13 cellular contexts compared by ENCODE assay signal in the genomic region with DNA sequence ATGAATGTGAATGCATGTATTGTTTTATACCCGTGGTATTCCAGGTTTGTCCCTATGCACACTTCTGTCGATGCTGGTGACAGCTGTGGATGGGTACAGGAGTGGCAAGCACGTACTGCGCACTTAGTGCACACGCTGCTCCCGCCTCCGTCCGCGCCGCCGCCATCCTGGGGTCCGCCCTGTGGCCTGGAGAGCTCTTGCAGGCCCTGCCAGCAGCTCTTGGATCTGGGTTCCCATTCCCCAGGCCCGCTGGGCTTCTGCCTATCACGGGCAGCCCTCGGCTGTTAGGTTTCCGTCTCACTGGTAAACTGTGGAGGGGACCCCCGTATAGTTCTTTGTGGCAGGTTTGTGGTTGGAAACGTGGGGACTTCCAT. TPM values are rescaled to one million over a fixed set of nuclear protein-coding genes. Genes with fewer than 3 reads are reported as not detected.
A peak's percentile ranks its signal among the peaks of the same experiment; 100 is the strongest.
DNase-seq lines count a peak whose midpoint lies in the region; ATAC-seq, FAIRE-seq and TF ChIP-seq lines count a peak whose summit lies in the region.
"Had no signal": no experiment of that assay in that cellular context is flagged by ENCODE, and none has a peak within 500 bp of the region (broad histone marks: within the 10 kb centered on the region; RNA-seq: fewer than 3 reads in every experiment).

No MANE protein-coding gene starts in this region.

- TF ChIP-seq POLR2A in H1 (IDR thresholded peaks at IDR 0.05; ENCODE audit: control extremely low read depth in 1 of 2, low read depth in 2 of 2, low read length in 2 of 2), result no peak
- TF ChIP-seq POLR2A in right lobe of liver (IDR thresholded peaks at IDR 0.05), result no peak
- TF ChIP-seq POLR2A in suprapubic skin (IDR thresholded peaks at IDR 0.05), result no peak

- no peak overlapping the region for H3K14ac ChIP-seq in H1 (ENCODE audit: insufficient read length)

- H4K20me1 ChIP-seq in H1 (replicated peaks in 1 of 2; ENCODE audit: control insufficient read depth in 1 of 2, insufficient read depth in 2 of 2, low read length in 2 of 2), result peaks cover 15 to 45% of the 10 kb centered on the region in 2 experiments

- no peak overlapping the region for H4K8ac ChIP-seq in H1 (ENCODE audit: extremely low read depth, insufficient read depth, low read length)

- WGBS in H1 (ENCODE audit: extremely low coverage in 1 of 2, insufficient coverage in 1 of 2, insufficient read length in 1 of 2, insufficient replicate concordance in 2 of 2, low coverage in 1 of 2, low lambda C conversion rate in 2 of 2, missing lambda C conversion rate in 1 of 2), 2 experiments, result 94% methylated on average over 18 of the region's 18 CpGs; no CpG with 5 or more reads in 1 of the 2 experiments
- 50% methylated on average over 3 of the region's 18 CpGs for WGBS in right lobe of liver (ENCODE audit: insufficient coverage, low coverage, low lambda C conversion rate, missing lambda C conversion rate)
- WGBS in suprapubic skin, result 16% methylated on average over 18 of the region's 18 CpGs

- no peak overlapping the region for H3K23ac ChIP-seq in H1 (ENCODE audit: insufficient read length)

- H3K9me3 ChIP-seq in H1 (ENCODE audit: insufficient read depth in 2 of 2, low read depth in 1 of 2, low read length in 1 of 2) (no peaks in the 10 kb centered on the region), right lobe of liver (no peaks in the 10 kb centered on the region), suprapubic skin (no peaks in the 10 kb centered on the region)

- intact Hi-C loops in right lobe of liver (cut with DNase I), result no loop called here

- H2BK5ac ChIP-seq in H1 (ENCODE audit: low read depth, low read length), result no peak overlapping the region

- no peak overlapping the region for H4K91ac ChIP-seq in H1 (replicated peaks; ENCODE audit: insufficient read length, low read length)

- ATAC-seq in right lobe of liver (no peak), GM18511 (IDR thresholded peaks at IDR 0.05; ENCODE audit: unreplicated experiment) (no peak), HG03108 (IDR thresholded peaks at IDR 0.05; ENCODE audit: unreplicated experiment) (no peak)
- ATAC-seq: PC-3 had no signal

- TF ChIP-seq EP300 in H1 (IDR thresholded peaks at IDR 0.05; ENCODE audit: borderline replicate concordance in 1 of 2, low read depth in 2 of 2, low read length in 2 of 2) (no peak), suprapubic skin (IDR thresholded peaks at IDR 0.05) (no peak)

- no peaks in the 10 kb centered on the region for H3K36me3 Mint-ChIP-seq in T-helper 2 cell treated with Interferon-gamma antibody and Interleukin-4, amounts not matched to agents 5 μg/mL and 100 μg/mL, for 36 hours (ENCODE audit: low read depth)

- H3K9me3 Mint-ChIP-seq in T-helper 2 cell treated with Interferon-gamma antibody and Interleukin-4, amounts not matched to agents 5 μg/mL and 100 μg/mL, for 36 hours, result no peaks in the 10 kb centered on the region

- H3K4me2 ChIP-seq in H1 (ENCODE audit: insufficient read depth in 1 of 2, low read depth in 2 of 2, low read length in 2 of 2), result no peak overlapping the region

- H2BK120ac ChIP-seq in H1 (replicated peaks; ENCODE audit: low read depth, low read length), result no peak overlapping the region

- H2AFZ ChIP-seq in H1 (ENCODE audit: low read length), result no peak overlapping the region

- H3K4me1 ChIP-seq in H1 (replicated peaks in 1 of 4; ENCODE audit: control insufficient read depth in 3 of 4, insufficient read depth in 4 of 4, low read length in 3 of 4), result peaks cover 3 to 18% (median 15%) of the 10 kb centered on the region in 4 experiments; a peak in 6 of 7 replicates
- H3K4me1 ChIP-seq in right lobe of liver, result peaks cover 0 to 50% (median 19%) of the 10 kb centered on the region in 4 donors
- H3K4me1 ChIP-seq in suprapubic skin, result peaks cover 79% of the 10 kb centered on the region

- peaks cover 25% of the 10 kb centered on the region for H3K27me3 Mint-ChIP-seq in T-helper 2 cell treated with Interferon-gamma antibody and Interleukin-4, amounts not matched to agents 5 μg/mL and 100 μg/mL, for 36 hours (ENCODE audit: low read depth)

- no peak overlapping the region for H3K56ac ChIP-seq in H1 (replicated peaks; ENCODE audit: insufficient read length, low read depth, low read length)

- no peaks in the 10 kb centered on the region for H3K27me3 ChIP-seq in H1 (replicated peaks in 1 of 4; ENCODE audit: control insufficient read depth in 3 of 4, extremely low read depth in 1 of 4, insufficient read depth in 3 of 4, low read length in 3 of 4)
- H3K27me3 ChIP-seq in right lobe of liver, result no peaks in the 10 kb centered on the region
- no peaks in the 10 kb centered on the region for H3K27me3 ChIP-seq in suprapubic skin

- CTCF ChIA-PET in H1 (lab: Charles Lee; ENCODE audit: partially characterized antibody), result interaction anchor here (0.8 to 20.0 kb wide), 7 partner anchors 10 to 138 kb away, joined by 3 to 339 read pairs (median 6); no protein-coding TSS in a partner anchor

- DNase-seq in LHCN-M2 (ENCODE audit: low read depth) (peak; percentile 17), H1 (ENCODE audit: low read depth in 1 of 2, low spot score in 2 of 2) (no peak), right lobe of liver (peak in 2 of 3 donors; percentile 21 to 45), suprapubic skin (ENCODE audit: low spot score in 2 of 2) (peak in 1 of 2 donors; percentile 71), NCI-H1417 treated with DMSO at 0.1 percent for 48 hours (lab: John Stamatoyannopoulos, UW) (no peak)
- no peak for DNase-seq in T-helper 2 cell treated with Interferon-gamma antibody and Interleukin-4, amounts not matched to agents 5 μg/mL and 100 μg/mL, for 36 hours (ENCODE audit: low spot score)
- DNase-seq: activated CD4-positive, CD25-positive, alpha-beta regulatory T cell; activated gamma-delta T cell treated with Interleukin-2 at 50 U/mL for 16 hours; NCI-H2081; PC-3; stimulated activated CD4-positive, alpha-beta T cell treated with anti-CD3 and anti-CD28 coated beads, Interleukin-4, amount 100 ng/mL, for 1 hour had no signal

- no peak overlapping the region for H3K4me3 Mint-ChIP-seq in T-helper 2 cell treated with Interferon-gamma antibody and Interleukin-4, amounts not matched to agents 5 μg/mL and 100 μg/mL, for 36 hours

- no peak overlapping the region for H3K4ac ChIP-seq in H1 (replicated peaks; ENCODE audit: insufficient read length, low read depth, low read length)

- no peak for FAIRE-seq in H1 (lab: Jason Lieb, UNC)

- H3K23me2 ChIP-seq in H1 (ENCODE audit: low read depth, low read length), result peaks cover 13% of the 10 kb centered on the region; the same call in 1 of the 2 replicates

- H3K36me3 ChIP-seq in H1 (ENCODE audit: control insufficient read depth in 2 of 4, insufficient read depth in 4 of 4, low read length in 3 of 4), result no peaks in the 10 kb centered on the region
- no peaks in the 10 kb centered on the region for H3K36me3 ChIP-seq in right lobe of liver
- no peaks in the 10 kb centered on the region for H3K36me3 ChIP-seq in suprapubic skin

- H3K27ac Mint-ChIP-seq in T-helper 2 cell treated with Interferon-gamma antibody and Interleukin-4, amounts not matched to agents 5 μg/mL and 100 μg/mL, for 36 hours, result no peak overlapping the region

- POLR2A ChIA-PET in H1 (lab: Charles Lee; ENCODE audit: partially characterized antibody), result interaction anchor here (1.8 kb wide), 2 partner anchors 8 to 19 kb away, joined by 3 to 6 read pairs; no protein-coding TSS in a partner anchor

- H3K4me1 Mint-ChIP-seq in T-helper 2 cell treated with Interferon-gamma antibody and Interleukin-4, amounts not matched to agents 5 μg/mL and 100 μg/mL, for 36 hours (ENCODE audit: low read depth), result peaks cover 17% of the 10 kb centered on the region

- peaks cover 8% of the 10 kb centered on the region for H3K79me1 ChIP-seq in H1 (ENCODE audit: low read depth, low read length)

- H2BK20ac ChIP-seq in H1 (ENCODE audit: low read length), result no peak overlapping the region

- no peak overlapping the region for H3K4me3 ChIP-seq in H1 (ENCODE audit: extremely low read depth in 1 of 4, insufficient read depth in 2 of 4, low read depth in 3 of 4, low read length in 4 of 4)
- H3K4me3 ChIP-seq in right lobe of liver, result peak overlapping the region in 2 of 3 donors; percentile 9 to 28
- H3K4me3 ChIP-seq in suprapubic skin, result peak overlapping the region; percentile 90

- no peak overlapping the region for H4K5ac ChIP-seq in H1 (ENCODE audit: insufficient read length, low read depth, low read length)

- H2BK15ac ChIP-seq in H1 (ENCODE audit: low read length), result no peak overlapping the region

- TF ChIP-seq CTCF in H1 (IDR thresholded peaks at IDR 0.05; ENCODE audit: control extremely low read depth in 1 of 3, insufficient read depth in 1 of 3, low read depth in 1 of 3, low read length in 3 of 3) (peak in 2 of 3 experiments; percentile 1 to 5; a peak in 2 of 4 replicates), right lobe of liver (IDR thresholded peaks at IDR 0.05) (no peak), suprapubic skin (IDR thresholded peaks at IDR 0.05) (no peak)

- H3K9ac ChIP-seq in H1 (replicated peaks in 1 of 4; ENCODE audit: extremely low read depth in 1 of 4, low read depth in 3 of 4, low read length in 3 of 4), result no peak overlapping the region

- no peak overlapping the region for H3K18ac ChIP-seq in H1 (ENCODE audit: extremely low read depth, low read length)

- H2AK5ac ChIP-seq in H1 (ENCODE audit: low read depth, low read length), result no peak overlapping the region

- H3K27ac ChIP-seq in H1 (ENCODE audit: low read depth, low read length) (no peak overlapping the region), right lobe of liver (peak overlapping the region; percentile 42 to 76 (median 70)), suprapubic skin (peak overlapping the region; percentile 89)

- no peak overlapping the region for H2BK12ac ChIP-seq in H1 (ENCODE audit: low read depth, low read length)

- no peak for TF ChIP-seq RAD21 in H1 (IDR thresholded peaks at IDR 0.05 in 1 of 2, conservative IDR thresholded peaks at IDR 0.05 in 1 of 2; ENCODE audit: low read depth in 2 of 2, low read length in 2 of 2)

- H3K79me2 ChIP-seq in H1 (ENCODE audit: control insufficient read depth in 1 of 2, insufficient read depth in 2 of 2, low read length in 2 of 2), result peaks cover 2 to 75% of the 10 kb centered on the region in 2 experiments; a peak in 3 of 4 replicates

RNA-seq across cellular contexts. Expression of a gene that starts 4.0 kb away (rescaled TPM):
- 80.7 and 81.2 TPM in 2 replicates for total RNA-seq in LHCN-M2 (2014; rRNA removed)
- 63.8 TPM for polyA plus RNA-seq in LHCN-M2 (2012)
- total RNA-seq in H1 (2021; fragmentation: NEBNext Ultra II Directional; extraction: Animal tissue kit (Norgen Biotek cat#: 25700)), result 19.9 and 21.1 TPM in 2 replicates
- 6.2 and 13.6 TPM in 2 replicates for polyA plus RNA-seq in H1 (2011; rRNA removed)
- polyA plus RNA-seq in H1 (2011; cell fraction: cytosol; rRNA removed), result 10.8 TPM
- 19.0 TPM for polyA plus RNA-seq in H1 (2011; cell fraction: nucleus; rRNA removed)
- 13.5 to 20.6 TPM (median 17.0 TPM) in 4 replicates for polyA plus RNA-seq in H1 (2012, experiment 1 of 2)
- polyA plus RNA-seq in H1 (2012, experiment 2 of 2), result 13.5 TPM
- 18.3 TPM for polyA plus RNA-seq in H1 (2013, experiment 1 of 2)
- polyA plus RNA-seq in H1 (2013, experiment 2 of 2), result 17.5 TPM
- polyA minus RNA-seq in H1 (2011; rRNA and poly(A)+ RNA removed), result 4.9 and 7.8 TPM in 2 replicates
- polyA minus RNA-seq in H1 (2011; cell fraction: cytosol; rRNA and poly(A)+ RNA removed), result 10.4 TPM
- polyA minus RNA-seq in H1 (2011; cell fraction: nucleus; rRNA and poly(A)+ RNA removed), result 6.6 TPM
- total RNA-seq in right lobe of liver, result 10 to 100 TPM; 19.5 to 28.0 (median 22.4) TPM
- total RNA-seq in suprapubic skin, result 10 to 100 TPM; 49.9 to 76.2 (median 57.1) TPM

RNA-seq across cellular contexts. Expression of a gene that starts 35.8 kb away (rescaled TPM):
- total RNA-seq in LHCN-M2 (2014; rRNA removed) (257 and 316 TPM in 2 replicates), right lobe of liver (100 to 1,000 TPM; 119 to 198 (median 152) TPM), suprapubic skin (100 to 1,000 TPM; 339 to 403 (median 382) TPM)
- polyA plus RNA-seq in LHCN-M2 (2012), result 436 TPM
- total RNA-seq in H1 (2021; fragmentation: NEBNext Ultra II Directional; extraction: Animal tissue kit (Norgen Biotek cat#: 25700)), result 187 and 197 TPM in 2 replicates
- 285 and 392 TPM in 2 replicates for polyA plus RNA-seq in H1 (2011; rRNA removed)
- polyA plus RNA-seq in H1 (2011; cell fraction: cytosol; rRNA removed), result 228 TPM
- 492 TPM for polyA plus RNA-seq in H1 (2011; cell fraction: nucleus; rRNA removed)
- 186 to 340 TPM (median 248 TPM) in 4 replicates for polyA plus RNA-seq in H1 (2012, experiment 1 of 2)
- polyA plus RNA-seq in H1 (2012, experiment 2 of 2), result 326 TPM
- polyA plus RNA-seq in H1 (2013, experiment 1 of 2), result 164 TPM
- polyA plus RNA-seq in H1 (2013, experiment 2 of 2), result 162 TPM
- 155 and 179 TPM in 2 replicates for polyA minus RNA-seq in H1 (2011; rRNA and poly(A)+ RNA removed)
- 203 TPM for polyA minus RNA-seq in H1 (2011; cell fraction: cytosol; rRNA and poly(A)+ RNA removed)
- 91.6 TPM for polyA minus RNA-seq in H1 (2011; cell fraction: nucleus; rRNA and poly(A)+ RNA removed)

RNA-seq across cellular contexts. Expression of a gene that starts 37.7 kb away (rescaled TPM):
- total RNA-seq in LHCN-M2 (2014; rRNA removed) (0.06 and 0.40 TPM in 2 replicates), right lobe of liver (1 to 10 TPM in 2 of 6 experiments, under 1 TPM in 4; 0.31 to 3.9 (median 0.83) TPM), suprapubic skin (100 to 1,000 TPM in 1 of 4 donors, 10 to 100 TPM in 3; 29.9 to 117 (median 85.0) TPM)
- 0.02 TPM for polyA plus RNA-seq in LHCN-M2 (2012)
- total RNA-seq in H1 (2021; fragmentation: NEBNext Ultra II Directional; extraction: Animal tissue kit (Norgen Biotek cat#: 25700)), result 0.25 and 0.26 TPM in 2 replicates
- 0.36 and 0.45 TPM in 2 replicates for polyA plus RNA-seq in H1 (2011; rRNA removed)
- 0.61 TPM for polyA plus RNA-seq in H1 (2011; cell fraction: cytosol; rRNA removed)
- 0.16 TPM for polyA plus RNA-seq in H1 (2011; cell fraction: nucleus; rRNA removed)
- 0.13 to 0.46 TPM (median 0.29 TPM) in 3 of 4 replicates, not detected in the other for polyA plus RNA-seq in H1 (2012, experiment 1 of 2)
- 0.14 TPM for polyA plus RNA-seq in H1 (2012, experiment 2 of 2)
- 0.36 TPM for polyA plus RNA-seq in H1 (2013, experiment 1 of 2)
- 0.40 TPM for polyA plus RNA-seq in H1 (2013, experiment 2 of 2)
- 0.07 and 0.13 TPM in 2 replicates for polyA minus RNA-seq in H1 (2011; rRNA and poly(A)+ RNA removed)
- not detected for polyA minus RNA-seq in H1 (2011; cell fraction: cytosol; rRNA and poly(A)+ RNA removed)
- polyA minus RNA-seq in H1 (2011; cell fraction: nucleus; rRNA and poly(A)+ RNA removed), result not detected
- total RNA-seq: PC-3 had no signal

Comparison
In these comparisons a context has a peak if more than half of its experiments do, and no peak if none do; other contexts are left out.
1. DNase-seq: peak in LHCN-M2 (single experiment) and right lobe of liver (2 of 3); none in H1 (0 of 2), NCI-H1417 treated with DMSO at 0.1 percent for 48 hours (single experiment) and T-helper 2 cell treated with Interferon-gamma antibody and Interleukin-4, amounts not matched to agents 5 μg/mL and 100 μg/mL, for 36 hours (single experiment).
2. H3K4me3 ChIP-seq: peak in right lobe of liver (2 of 3) and suprapubic skin (single experiment); none in H1 (0 of 4).
3. CTCF ChIP-seq: peak in H1 (2 of 3); none in right lobe of liver (0 of 4) and suprapubic skin (0 of 2).
4. RNA of a gene that starts 37.7 kb away (total RNA-seq): 29.9 to 117 TPM in suprapubic skin; 0.31 to 3.9 TPM in right lobe of liver, 0.06 to 0.40 TPM in LHCN-M2 and 0.25 to 0.26 TPM in H1; every median in the first group is over 4 times any median in the second.